6 cellular contexts compared by ENCODE assay signal in genomic region chr9:111878946-111879345, GRCh38.
"Had no signal": no experiment of that assay in that cellular context is flagged by ENCODE, and none has a peak within 500 bp of the region (broad histone marks: within the 10 kb centered on the region; RNA-seq: fewer than 3 reads in every experiment).

No MANE protein-coding gene starts in this region.

- DNase-seq: GM23248, GOT3, H7, HFFc6 had no signal

- H3K27ac ChIP-seq: GM23248, HL-60 had no signal

- H3K4me3 Mint-ChIP-seq: HFFc6, IgD-negative memory B cell had no signal

- H3K27ac Mint-ChIP-seq: HFFc6, IgD-negative memory B cell had no signal
